20 cellular contexts compared by ENCODE assay signal in genomic region chr4:38449506-38450174, GRCh38.
DNase-seq lines count a peak whose midpoint lies in the region; ATAC-seq, FAIRE-seq and TF ChIP-seq lines count a peak whose summit lies in the region.
"Had no signal": no experiment of that assay in that cellular context is flagged by ENCODE, and none has a peak within 500 bp of the region (broad histone marks: within the 10 kb centered on the region; RNA-seq: fewer than 3 reads in every experiment).

No MANE protein-coding gene starts in this region.

- H3K4me3 ChIP-seq in iPS DF 6.9 (ENCODE audit: low read length): no peak overlapping the region
- no peak overlapping the region for H3K4me3 ChIP-seq in pancreas
- H3K4me3 ChIP-seq in effector memory CD4-positive, alpha-beta T cell (ENCODE audit: insufficient read depth, low read depth, low read length, poor library complexity, severe bottlenecking): no peak overlapping the region

- H3K9me3 Mint-ChIP-seq in WTC11: peaks cover 41% of the 10 kb centered on the region

- H3K4me1 ChIP-seq in iPS DF 6.9 (ENCODE audit: control insufficient read depth, insufficient read depth, low read length) (no peaks in the 10 kb centered on the region), pancreas (peaks cover 0 to 7% (median 3%) of the 10 kb centered on the region in 3 donors)
- H3K4me1 ChIP-seq in effector memory CD4-positive, alpha-beta T cell (ENCODE audit: control insufficient read depth, insufficient read depth, low read length, poor library complexity, severe bottlenecking): no peaks in the 10 kb centered on the region
- H3K4me1 ChIP-seq: BE2C had no signal

- ATAC-seq in WTC11: peak; percentile 83
- ATAC-seq in pancreas: peak; percentile 66 to 83 (median 80)
- ATAC-seq: activated CD4-positive, alpha-beta T cell treated with anti-CD3 and anti-CD28 coated beads for 36 hours; activated naive CD4-positive, alpha-beta T cell treated with anti-CD3 and anti-CD28 coated beads, Interleukin-2, amount 50 U/mL, for 72 hours; T-cell had no signal

- no peak overlapping the region for H3K27ac ChIP-seq in iPS DF 6.9 (ENCODE audit: low read length)
- H3K27ac ChIP-seq in pancreas: peak overlapping the region; percentile 32 to 81 (median 72)
- H3K27ac ChIP-seq in effector memory CD4-positive, alpha-beta T cell (ENCODE audit: insufficient read depth, low read length, poor library complexity, severe bottlenecking): no peak overlapping the region
- H3K27ac ChIP-seq: epithelial cell of prostate had no signal

- H3K27me3 Mint-ChIP-seq in WTC11 (ENCODE audit: low read depth): no peaks in the 10 kb centered on the region; the same call in 1 of the 2 replicates
- H3K27me3 Mint-ChIP-seq: stimulated activated naive CD8-positive, alpha-beta T cell treated with anti-CD3 and anti-CD28 coated beads, Interleukin-15, Interleukin-2, amounts not matched to agents 100 ng/mL and 50 ng/mL, for 24 hours; T-cell had no signal

- WGBS in iPS DF 6.9 (ENCODE audit: insufficient coverage, insufficient read length): no CpG with 5 or more reads among the region's 7 CpGs
- 47 to 53% methylated on average over 7 of the region's 7 CpGs for WGBS in pancreas, 2 donors

- H3K36me3 ChIP-seq in iPS DF 6.9 (ENCODE audit: control insufficient read depth, insufficient read depth, low read length): no peaks in the 10 kb centered on the region
- H3K36me3 ChIP-seq in pancreas: no peaks in the 10 kb centered on the region
- no peaks in the 10 kb centered on the region for H3K36me3 ChIP-seq in effector memory CD4-positive, alpha-beta T cell (ENCODE audit: control insufficient read depth, insufficient read depth, low read length)
- H3K36me3 ChIP-seq: BE2C had no signal

- no peaks in the 10 kb centered on the region; the same call in 1 of the 2 replicates for H3K9me3 ChIP-seq in iPS DF 6.9 (ENCODE audit: control insufficient read depth, insufficient read depth, low read length)
- no peaks in the 10 kb centered on the region for H3K9me3 ChIP-seq in pancreas
- no peaks in the 10 kb centered on the region for H3K9me3 ChIP-seq in effector memory CD4-positive, alpha-beta T cell (ENCODE audit: control insufficient read depth, low read length)
- H3K9me3 ChIP-seq: BE2C had no signal

- H3K36me3 Mint-ChIP-seq in WTC11: peaks cover 30% of the 10 kb centered on the region

- intact Hi-C loops in pancreas (cut with DNase I): no loop called here

- POLR2A ChIA-PET in WTC11 (lab: Charles Lee): interaction anchor here (0.6 to 0.9 kb wide), 3 partner anchors 135 to 217 kb away, joined by 3 read pairs; no protein-coding TSS in a partner anchor

- no peak for FAIRE-seq in pancreas (lab: Jason Lieb, UNC)

- H3K27ac Mint-ChIP-seq in WTC11: no peak overlapping the region
- H3K27ac Mint-ChIP-seq: activated CD4-positive, alpha-beta T cell treated with anti-CD3 and anti-CD28 coated beads for 36 hours; activated naive CD4-positive, alpha-beta T cell treated with anti-CD3 and anti-CD28 coated beads, Interleukin-2, amount 50 U/mL, for 72 hours; stimulated activated naive CD8-positive, alpha-beta T cell treated with anti-CD3 and anti-CD28 coated beads, Interleukin-15, Interleukin-2, amounts not matched to agents 100 ng/mL and 50 ng/mL, for 24 hours; T-cell had no signal

- no peak for TF ChIP-seq CTCF in WTC11 (IDR thresholded peaks at IDR 0.05)
- TF ChIP-seq CTCF in pancreas (IDR thresholded peaks at IDR 0.05): peak in 1 of 4 donors; percentile 5

- H3K27me3 ChIP-seq in iPS DF 6.9 (ENCODE audit: control insufficient read depth, insufficient read depth, low read length): no peaks in the 10 kb centered on the region
- no peaks in the 10 kb centered on the region for H3K27me3 ChIP-seq in pancreas
- H3K27me3 ChIP-seq in effector memory CD4-positive, alpha-beta T cell (replicated peaks; ENCODE audit: control insufficient read depth, insufficient read depth, low read length, poor library complexity, severe bottlenecking): no peaks in the 10 kb centered on the region
- H3K27me3 ChIP-seq: BE2C had no signal

- peaks cover 9% of the 10 kb centered on the region for H3K4me1 Mint-ChIP-seq in WTC11

- DNase-seq in ELR (ENCODE audit: low read depth): peak; percentile 14
- DNase-seq in WTC11 (ENCODE audit: low spot score): peak; percentile 55
- peak; percentile 16 for DNase-seq in iPS DF 6.9 (ENCODE audit: low read depth, low spot score)
- peak in 5 of 6 donors; percentile 22 to 40 (median 29) for DNase-seq in pancreas
- DNase-seq in effector memory CD4-positive, alpha-beta T cell: no peak
- no peak for DNase-seq in nucleus accumbens (lab: John Stamatoyannopoulos, UW)
- DNase-seq in HK-2 (ENCODE audit: unreplicated experiment): no peak
- no peak for DNase-seq in SW480 (ENCODE audit: low spot score)
- DNase-seq: activated CD4-positive, alpha-beta T cell treated with anti-CD3 and anti-CD28 coated beads for 36 hours; activated T-cell treated with anti-CD3 and anti-CD28 coated beads for 4 hours; BE2C; central memory CD4-positive, alpha-beta T cell; DMS79; head of caudate nucleus; NCI-H2029 treated with DMSO at 0.1 percent for 48 hours; NCI-H748 treated with DMSO at 0.1 percent for 48 hours; T-cell had no signal

- CTCF ChIA-PET in WTC11 (lab: Charles Lee): interaction anchor here (0.6 to 1.8 kb wide), 16 partner anchors 9 to 380 kb away, joined by 3 to 13 read pairs (median 4); no protein-coding TSS in a partner anchor

- no peak overlapping the region for H3K4me3 Mint-ChIP-seq in WTC11
- H3K4me3 Mint-ChIP-seq: activated CD4-positive, alpha-beta T cell treated with anti-CD3 and anti-CD28 coated beads for 36 hours; stimulated activated naive CD8-positive, alpha-beta T cell treated with anti-CD3 and anti-CD28 coated beads, Interleukin-15, Interleukin-2, amounts not matched to agents 100 ng/mL and 50 ng/mL, for 24 hours; T-cell had no signal

TF ChIP-seq in WTC11, 78 proteins besides CTCF, POLR2A, EP300 and RAD21:
- TF ChIP-seq HMGA2 (CRISPR knock-in tag; IDR thresholded peaks at IDR 0.05) (no peak), E2F5 (CRISPR knock-in tag; IDR thresholded peaks at IDR 0.05) (no peak), FOXJ3 (CRISPR knock-in tag; IDR thresholded peaks at IDR 0.05; ENCODE audit: borderline replicate concordance) (no peak), ZNF138 (CRISPR knock-in tag; conservative IDR thresholded peaks at IDR 0.05) (no peak), JUN (CRISPR knock-in tag; IDR thresholded peaks at IDR 0.05) (no peak), MAX (CRISPR knock-in tag; IDR thresholded peaks at IDR 0.05) (0 out of 2 replicates have a peak, but pooled peaks have one; percentile 15), HMGXB4 (CRISPR knock-in tag; IDR thresholded peaks at IDR 0.05) (no peak), GABPB1 (CRISPR knock-in tag; IDR thresholded peaks at IDR 0.05) (peak; percentile 94), NFYB (CRISPR knock-in tag; conservative IDR thresholded peaks at IDR 0.05; ENCODE audit: low read depth) (no peak)

Comparison
In these comparisons a context has a peak if more than half of its experiments do, and no peak if none do; other contexts are left out.
1. DNase-seq: peak in ELR (single experiment), WTC11 (single experiment), iPS DF 6.9 (single experiment) and pancreas (5 of 6); none in effector memory CD4-positive, alpha-beta T cell (0 of 3), nucleus accumbens (0 of 56), HK-2 (single experiment) and SW480 (single experiment).
2. H3K27ac ChIP-seq: peak in pancreas (4 of 4); none in iPS DF 6.9 (single experiment) and effector memory CD4-positive, alpha-beta T cell (single experiment).